ENCODE assay signal across 1 cellular context in the genomic region with DNA sequence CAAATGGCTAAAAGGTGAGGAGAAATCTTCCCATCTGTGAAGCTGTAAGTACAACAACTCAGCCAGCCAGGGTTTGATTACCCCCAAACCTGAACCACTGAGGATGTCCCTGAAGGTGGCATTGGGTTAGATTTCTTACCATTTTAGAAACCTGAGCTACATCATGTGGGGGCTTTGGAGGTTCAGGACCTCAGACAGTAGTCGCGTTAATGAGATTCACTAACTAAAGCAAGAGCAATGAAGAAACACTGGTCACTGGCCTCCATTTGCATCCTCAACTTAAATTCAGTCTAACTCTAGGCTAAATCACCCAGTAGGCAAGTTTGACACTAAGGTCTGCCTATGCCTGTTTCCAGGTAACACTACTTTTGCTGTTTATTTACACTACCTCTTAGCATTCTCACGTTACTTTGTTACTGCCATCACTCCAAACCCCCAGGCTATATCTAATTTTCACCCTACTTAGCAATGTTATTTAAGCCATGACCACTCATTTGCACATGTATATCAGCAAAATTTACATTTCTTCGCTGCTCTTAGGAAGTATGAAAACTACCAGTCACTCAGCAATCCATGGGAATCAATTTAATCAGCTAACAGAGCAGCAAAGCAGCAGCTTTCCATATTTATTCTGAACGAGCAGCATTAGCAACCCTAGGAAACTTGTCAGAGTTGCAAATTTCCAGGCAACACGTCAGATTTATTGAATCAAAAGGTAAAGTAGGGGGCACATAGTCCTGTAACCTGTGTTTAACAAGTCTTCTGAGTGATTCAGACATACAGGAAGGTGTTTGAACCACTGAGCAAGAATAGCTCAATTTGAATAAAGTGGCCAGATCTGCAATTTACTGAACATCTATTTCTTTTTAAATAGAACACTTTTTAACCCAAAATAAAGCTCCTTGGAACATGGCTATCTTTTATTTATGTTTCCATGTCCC.
TF ChIP-seq lines count a peak whose summit lies in the region.

No MANE protein-coding gene starts in this region.

TF ChIP-seq in GM23338, 12 proteins besides CTCF, POLR2A, EP300 and RAD21:
- TF ChIP-seq, protein P1, sequence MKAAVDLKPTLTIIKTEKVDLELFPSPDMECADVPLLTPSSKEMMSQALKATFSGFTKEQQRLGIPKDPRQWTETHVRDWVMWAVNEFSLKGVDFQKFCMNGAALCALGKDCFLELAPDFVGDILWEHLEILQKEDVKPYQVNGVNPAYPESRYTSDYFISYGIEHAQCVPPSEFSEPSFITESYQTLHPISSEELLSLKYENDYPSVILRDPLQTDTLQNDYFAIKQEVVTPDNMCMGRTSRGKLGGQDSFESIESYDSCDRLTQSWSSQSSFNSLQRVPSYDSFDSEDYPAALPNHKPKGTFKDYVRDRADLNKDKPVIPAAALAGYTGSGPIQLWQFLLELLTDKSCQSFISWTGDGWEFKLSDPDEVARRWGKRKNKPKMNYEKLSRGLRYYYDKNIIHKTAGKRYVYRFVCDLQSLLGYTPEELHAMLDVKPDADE (IDR thresholded peaks at IDR 0.05) = no peak
- no peak for TF ChIP-seq POLR2AphosphoS5 (IDR thresholded peaks at IDR 0.05; ENCODE audit: low read depth)
- no peak for TF ChIP-seq NANOG (IDR thresholded peaks at IDR 0.05; ENCODE audit: borderline replicate concordance)
- TF ChIP-seq ZNF331 (CRISPR knock-in tag; IDR thresholded peaks at IDR 0.05; ENCODE audit: low read depth) = no peak
- TF ChIP-seq EZH2 (IDR thresholded peaks at IDR 0.05; ENCODE audit: low read depth, unreplicated experiment) = no peak
- no peak for TF ChIP-seq ZNF462 (CRISPR knock-in tag; IDR thresholded peaks at IDR 0.05)
- TF ChIP-seq JUNB (IDR thresholded peaks at IDR 0.05; ENCODE audit: unreplicated experiment) = no peak
- no peak for TF ChIP-seq STAT1 (IDR thresholded peaks at IDR 0.05; ENCODE audit: unreplicated experiment)
- TF ChIP-seq EZH2phosphoT487 (IDR thresholded peaks at IDR 0.05; ENCODE audit: unreplicated experiment) = no peak
- TF ChIP-seq ZNF114 (CRISPR knock-in tag; IDR thresholded peaks at IDR 0.05) = no peak
- TF ChIP-seq REST (IDR thresholded peaks at IDR 0.05; ENCODE audit: unreplicated experiment) = no peak
- no peak for TF ChIP-seq CREB1 (CRISPR knock-in tag; IDR thresholded peaks at IDR 0.05; ENCODE audit: low read depth)
